9 cellular contexts compared by ENCODE assay signal in the genomic region with DNA sequence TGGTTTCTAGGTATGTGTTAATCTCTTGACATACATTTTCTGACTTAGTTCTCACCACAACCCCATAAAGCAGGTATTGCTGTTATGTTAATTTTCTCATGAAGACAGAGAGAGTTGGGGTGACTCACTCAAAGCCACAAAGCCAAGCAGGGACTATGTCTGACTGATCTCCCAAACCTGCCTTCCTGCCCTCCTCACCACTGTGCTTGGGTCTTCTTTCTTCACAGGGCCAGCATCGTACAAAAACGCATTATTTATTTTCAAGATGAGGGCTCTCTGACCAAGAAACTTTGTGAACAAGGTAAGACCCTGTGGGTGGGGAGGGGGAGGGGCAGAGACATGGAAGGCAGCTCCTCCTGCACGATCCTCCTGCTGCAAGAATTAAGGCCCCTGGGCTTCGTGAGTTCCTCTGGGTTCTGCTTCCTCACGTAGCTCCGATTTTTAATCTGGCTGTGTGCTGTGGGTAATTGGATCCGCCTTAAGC.
DNase-seq lines count a peak whose midpoint lies in the region; ATAC-seq and TF ChIP-seq lines count a peak whose summit lies in the region.
"Had no signal": no experiment of that assay in that cellular context is flagged by ENCODE, and none has a peak within 500 bp of the region (broad histone marks: within the 10 kb centered on the region; RNA-seq: fewer than 3 reads in every experiment).

No MANE protein-coding gene starts in this region.

- H3K27me3 Mint-ChIP-seq in stimulated activated naive B cell treated with anti-CD40 and anti-IgM and Interleukin-4, amounts not matched to agents 10 μg/mL and 1 μg/mL and 100 μg/mL, for 72 hours, result no peaks in the 10 kb centered on the region

- 0 out of 2 replicates have a peak overlapping the region, but pooled peaks have one; percentile 2 for H3K4me2 ChIP-seq in OCI-LY7 (ENCODE audit: low read length)

- peaks cover 37% of the 10 kb centered on the region for H3K4me1 ChIP-seq in OCI-LY7 (ENCODE audit: insufficient read depth, low read length, poor library complexity, severe bottlenecking)
- H3K4me1 ChIP-seq: parathyroid adenoma had no signal

- no peak for TF ChIP-seq CTCF in OCI-LY7 (conservative IDR thresholded peaks at IDR 0.05; ENCODE audit: low read length)

- no peaks in the 10 kb centered on the region for H3K36me3 Mint-ChIP-seq in stimulated activated naive B cell treated with anti-CD40 and anti-IgM and Interleukin-4, amounts not matched to agents 10 μg/mL and 1 μg/mL and 100 μg/mL, for 72 hours

- ATAC-seq in stimulated activated naive B cell treated with anti-CD40 and anti-IgM and Interleukin-4, amounts not matched to agents 10 μg/mL and 1 μg/mL and 100 μg/mL, for 72 hours (replicated peaks), result peak; percentile 79 to 91
- ATAC-seq in GM21526 (IDR thresholded peaks at IDR 0.05; ENCODE audit: low FRiP score, unreplicated experiment) (no peak), left cardiac atrium (no peak)

- no TSS peak for BruUV-seq in OCI-LY7 (replicated peaks; lab: Mats Ljungman, UMichigan)

- H3K4me3 ChIP-seq in OCI-LY7 (ENCODE audit: low read depth, low read length, poor library complexity, severe bottlenecking), result no peak overlapping the region

- peaks cover 9 to 22% of the 10 kb centered on the region in 2 donors for H3K4me1 Mint-ChIP-seq in stimulated activated naive B cell treated with anti-CD40 and anti-IgM and Interleukin-4, amounts not matched to agents 10 μg/mL and 1 μg/mL and 100 μg/mL, for 72 hours

- no peaks in the 10 kb centered on the region for H3K9me2 ChIP-seq in OCI-LY7 (ENCODE audit: insufficient read depth, low read length)

- CTCF ChIA-PET in OCI-LY7 (lab: Charles Lee; ENCODE audit: unreplicated experiment), result no interaction called here

- POLR2A ChIA-PET in OCI-LY7 (lab: Charles Lee), result no interaction called here

- no peaks in the 10 kb centered on the region for H3K9me3 Mint-ChIP-seq in stimulated activated naive B cell treated with anti-CD40 and anti-IgM and Interleukin-4, amounts not matched to agents 10 μg/mL and 1 μg/mL and 100 μg/mL, for 72 hours

- intact Hi-C loops in OCI-LY7 (cut with micrococcal nuclease; ENCODE audit: unreplicated experiment) (loop anchor here (10.0 kb wide), 1 partner anchor 610 kb away; the partner anchor contains the start of gene BTBD10), left cardiac atrium (cut with DNase I) (no loop called here)

- no peak for DNase-seq in OCI-LY7 (ENCODE audit: low spot score)
- peak; percentile 38 for DNase-seq in activated T-cell treated with anti-CD3 and anti-CD28 coated beads for 4 hours
- peak; percentile 58 for DNase-seq in islet precursor cell
- DNase-seq in stimulated activated naive B cell treated with anti-CD40 and anti-IgM and Interleukin-4, amounts not matched to agents 10 μg/mL and 1 μg/mL and 100 μg/mL, for 72 hours, result no peak
- DNase-seq in cerebellar cortex (ENCODE audit: low spot score), result no peak
- no peak for DNase-seq in left cardiac atrium
- DNase-seq: NCI-H1417 treated with DMSO at 0.1 percent for 48 hours had no signal

- H3K79me2 ChIP-seq in OCI-LY7 (ENCODE audit: insufficient read depth, low read depth, low read length), result no peaks in the 10 kb centered on the region
- H3K79me2 ChIP-seq: parathyroid adenoma had no signal

- peak overlapping the region; percentile 75; the same call in 1 of the 2 replicates for H2AFZ ChIP-seq in OCI-LY7 (ENCODE audit: low read length)
- H2AFZ ChIP-seq: parathyroid adenoma had no signal

- H3K27ac Mint-ChIP-seq in stimulated activated naive B cell treated with anti-CD40 and anti-IgM and Interleukin-4, amounts not matched to agents 10 μg/mL and 1 μg/mL and 100 μg/mL, for 72 hours, result no peak overlapping the region

- no peaks in the 10 kb centered on the region for H3K36me3 ChIP-seq in OCI-LY7 (ENCODE audit: insufficient read depth, low read length)

- no peaks in the 10 kb centered on the region for H3K9me3 ChIP-seq in OCI-LY7 (ENCODE audit: low read length)

- no peak overlapping the region for H3K4me3 Mint-ChIP-seq in stimulated activated naive B cell treated with anti-CD40 and anti-IgM and Interleukin-4, amounts not matched to agents 10 μg/mL and 1 μg/mL and 100 μg/mL, for 72 hours

- no peak overlapping the region for H3K27ac ChIP-seq in OCI-LY7 (ENCODE audit: low read depth, low read length, poor library complexity, severe bottlenecking)
- H3K27ac ChIP-seq: parathyroid adenoma had no signal

- H4K20me1 ChIP-seq in OCI-LY7 (ENCODE audit: insufficient read depth, low read length), result no peaks in the 10 kb centered on the region

Comparison
In these comparisons a context has a peak if more than half of its experiments do, and no peak if none do; other contexts are left out.
1. DNase-seq: peak in activated T-cell treated with anti-CD3 and anti-CD28 coated beads for 4 hours (single experiment) and islet precursor cell (single experiment); none in OCI-LY7 (single experiment), stimulated activated naive B cell treated with anti-CD40 and anti-IgM and Interleukin-4, amounts not matched to agents 10 μg/mL and 1 μg/mL and 100 μg/mL, for 72 hours (single experiment), cerebellar cortex (single experiment) and left cardiac atrium (single experiment).
2. ATAC-seq: peak in stimulated activated naive B cell treated with anti-CD40 and anti-IgM and Interleukin-4, amounts not matched to agents 10 μg/mL and 1 μg/mL and 100 μg/mL, for 72 hours (2 of 2); none in GM21526 (single experiment) and left cardiac atrium (0 of 2).